ENCODE assay signal across 13 cellular contexts in genomic region chr3:50156549-50156948, GRCh38. TPM values are rescaled to one million over a fixed set of nuclear protein-coding genes. Genes with fewer than 3 reads are reported as not detected.
DNase-seq lines count a peak whose midpoint lies in the region; ATAC-seq and TF ChIP-seq lines count a peak whose summit lies in the region.
"Had no signal": no experiment of that assay in that cellular context is flagged by ENCODE, and none has a peak within 500 bp of the region (broad histone marks: within the 10 kb centered on the region; RNA-seq: fewer than 3 reads in every experiment).

No MANE protein-coding gene starts in this region.

- TF ChIP-seq CTCF in AG09309 (IDR thresholded peaks at IDR 0.05; ENCODE audit: control insufficient read depth, insufficient read depth, low read depth, low read length, missing control alignments) (no peak), foreskin keratinocyte (conservative IDR thresholded peaks at IDR 0.05) (no peak), parathyroid adenoma (IDR thresholded peaks at IDR 0.05) (no peak)

- in situ Hi-C loops in HAP-1 (cut with MboI; ENCODE audit: low sequenced_read_pairs), result no loop called here

- H3K36me3 ChIP-seq in SJCRH30, result no peaks in the 10 kb centered on the region
- no peaks in the 10 kb centered on the region for H3K36me3 ChIP-seq in parathyroid adenoma (ENCODE audit: control insufficient read depth, insufficient read depth, low read length)
- no peaks in the 10 kb centered on the region; the same call in 1 of the 2 replicates for H3K36me3 ChIP-seq in HAP-1 (replicated peaks)

- ATAC-seq in foreskin keratinocyte (no peak), GM19023 (IDR thresholded peaks at IDR 0.05; ENCODE audit: unreplicated experiment) (no peak)
- ATAC-seq: activated CD8-positive, alpha-beta memory T cell treated with anti-CD3 and anti-CD28 coated beads, Interleukin-2, amount 10 ng/mL, durations not matched to agents 7 days and 5 days; CD8-positive, alpha-beta T cell; GM12878 had no signal

- no peak for DNase-seq in AG09309 (ENCODE audit: low read depth)
- no peak for DNase-seq in SJCRH30
- DNase-seq in foreskin keratinocyte, result no peak
- no peak for DNase-seq in Ammon's horn (ENCODE audit: low spot score)
- DNase-seq in HAP-1 (ENCODE audit: low spot score in 2 of 2), result no peak
- no peak for DNase-seq in T-helper 2 cell
- DNase-seq: activated CD8-positive, alpha-beta memory T cell treated with anti-CD3 and anti-CD28 coated beads, Interleukin-2, amount 10 ng/mL, durations not matched to agents 7 days and 5 days; CD8-positive, alpha-beta T cell; midbrain; NCI-H2029 treated with DMSO at 0.1 percent for 48 hours had no signal

- H3K4me3 ChIP-seq in AG09309 (ENCODE audit: control insufficient read depth, low read depth, low read length) (peak overlapping the region; percentile 45), SJCRH30 (peak overlapping the region; percentile 66; the same call in 1 of the 2 replicates), parathyroid adenoma (ENCODE audit: low read depth, low read length) (peak overlapping the region; percentile 17), HAP-1 (no peak overlapping the region)
- H3K4me3 ChIP-seq: GM12878 had no signal

- H3K79me2 ChIP-seq in parathyroid adenoma, result no peaks in the 10 kb centered on the region

- peak overlapping the region; percentile 4 for H3K4me2 ChIP-seq in parathyroid adenoma (ENCODE audit: low read length)

- H3K27me3 ChIP-seq in SJCRH30, result peaks cover 14% of the 10 kb centered on the region
- no peaks in the 10 kb centered on the region for H3K27me3 ChIP-seq in foreskin keratinocyte
- no peaks in the 10 kb centered on the region for H3K27me3 ChIP-seq in parathyroid adenoma (ENCODE audit: control insufficient read depth, insufficient read depth, low read length)
- H3K27me3 ChIP-seq in HAP-1 (ENCODE audit: low read depth), result peaks cover 3% of the 10 kb centered on the region; the same call in 1 of the 2 replicates

- H3K4me1 ChIP-seq in SJCRH30 (peaks cover 22% of the 10 kb centered on the region; the same call in 1 of the 2 replicates), foreskin keratinocyte (peaks cover 45% of the 10 kb centered on the region), parathyroid adenoma (peaks cover 28% of the 10 kb centered on the region), HAP-1 (peaks cover 10% of the 10 kb centered on the region; the same call in 1 of the 2 replicates)

- H3K9me3 ChIP-seq in SJCRH30 (replicated peaks) (no peaks in the 10 kb centered on the region), parathyroid adenoma (ENCODE audit: control insufficient read depth, low read length) (no peaks in the 10 kb centered on the region), HAP-1 (no peaks in the 10 kb centered on the region)

- no peak overlapping the region for H2AFZ ChIP-seq in parathyroid adenoma

- no peak overlapping the region for H3K9ac ChIP-seq in parathyroid adenoma

- H3K27ac ChIP-seq in SJCRH30 (no peak overlapping the region), foreskin keratinocyte (peak overlapping the region; percentile 55), parathyroid adenoma (peak overlapping the region; percentile 29)

RNA-seq across cellular contexts. Expression of gene SEMA3F, which starts 1.4 kb away (rescaled TPM):
- total RNA-seq in SJCRH30 (2014; rRNA removed; shearing (Covaris generic)), result 9.3 and 11.3 TPM in 2 replicates
- 108 and 121 TPM in 2 replicates for total RNA-seq in foreskin keratinocyte
- 94.2 and 98.4 TPM in 2 replicates for polyA plus RNA-seq in foreskin keratinocyte

RNA-seq across cellular contexts. Expression of gene GNAT1, which starts 34.9 kb away (rescaled TPM):
- 0.14 TPM in 1 of 2 replicates, not detected in the other for total RNA-seq in SJCRH30 (2014; rRNA removed; shearing (Covaris generic))
- 0.03 TPM in 1 of 2 replicates, not detected in the other for total RNA-seq in foreskin keratinocyte
- not detected in 2 replicates for polyA plus RNA-seq in foreskin keratinocyte
- total RNA-seq: activated CD8-positive, alpha-beta memory T cell treated with anti-CD3 and anti-CD28 coated beads, Interleukin-2, amount 10 ng/mL, durations not matched to agents 7 days and 5 days; GM12878 had no signal
- polyA plus RNA-seq: GM12878 had no signal

RNA-seq across cellular contexts. Expression of gene SLC38A3, which starts 48.5 kb away (rescaled TPM):
- total RNA-seq in SJCRH30 (2014; rRNA removed; shearing (Covaris generic)), result 1.4 and 2.9 TPM in 2 replicates
- not detected in 2 replicates for total RNA-seq in foreskin keratinocyte
- 0.09 TPM in 1 of 2 replicates, not detected in the other for polyA plus RNA-seq in foreskin keratinocyte
- total RNA-seq: activated CD8-positive, alpha-beta memory T cell treated with anti-CD3 and anti-CD28 coated beads, Interleukin-2, amount 10 ng/mL, durations not matched to agents 7 days and 5 days; GM12878 had no signal
